Comparison of ENCODE assay signal across 10 cellular contexts in genomic region chr15:73922186-73923151, GRCh38. TPM values are rescaled to one million over a fixed set of nuclear protein-coding genes. Genes with fewer than 3 reads are reported as not detected.
DNase-seq lines count a peak whose midpoint lies in the region; ATAC-seq, FAIRE-seq and TF ChIP-seq lines count a peak whose summit lies in the region.
"Had no signal": no experiment of that assay in that cellular context is flagged by ENCODE, and none has a peak within 500 bp of the region (broad histone marks: within the 10 kb centered on the region; RNA-seq: fewer than 3 reads in every experiment).

No MANE protein-coding gene starts in this region.

- TF ChIP-seq POLR2A in ovary (IDR thresholded peaks at IDR 0.05), result no peak

- no peaks in the 10 kb centered on the region for H3K27me3 ChIP-seq in fibroblast of lung (ENCODE audit: control insufficient read depth, insufficient read depth, low read length)
- no peaks in the 10 kb centered on the region for H3K27me3 ChIP-seq in ovary

- peaks cover 21 to 34% of the 10 kb centered on the region in 2 donors for H3K27me3 Mint-ChIP-seq in stimulated activated naive B cell treated with anti-CD40 and anti-IgM and Interleukin-4, amounts not matched to agents 10 μg/mL and 1 μg/mL and 100 μg/mL, for 72 hours

- peak overlapping the region; percentile 85 for H3K27ac ChIP-seq in fibroblast of lung (ENCODE audit: insufficient read depth, low read length)
- peak overlapping the region; percentile 23 to 37 for H3K27ac ChIP-seq in ovary

- TF ChIP-seq CTCF in fibroblast of lung (conservative IDR thresholded peaks at IDR 0.05 in 1 of 2, IDR thresholded peaks at IDR 0.05 in 1 of 2; ENCODE audit: low read depth in 1 of 2, low read length in 2 of 2), result no peak
- no peak for TF ChIP-seq CTCF in ovary (IDR thresholded peaks at IDR 0.05)

- H3K9me3 Mint-ChIP-seq in stimulated activated naive B cell treated with anti-CD40 and anti-IgM and Interleukin-4, amounts not matched to agents 10 μg/mL and 1 μg/mL and 100 μg/mL, for 72 hours, result peaks cover 4% of the 10 kb centered on the region in 2 donors

- intact Hi-C loops in ovary (cut with DNase I) (no loop called here), sciatic nerve (cut with DNase I) (no loop called here)

- peaks cover 31% of the 10 kb centered on the region for H3K79me2 ChIP-seq in fibroblast of lung (ENCODE audit: control insufficient read depth, insufficient read depth, low read length)

- peak overlapping the region; percentile 36 for H3K9ac ChIP-seq in fibroblast of lung (ENCODE audit: insufficient read depth, low read length)

- no peak overlapping the region for H3K27ac Mint-ChIP-seq in stimulated activated naive B cell treated with anti-CD40 and anti-IgM and Interleukin-4, amounts not matched to agents 10 μg/mL and 1 μg/mL and 100 μg/mL, for 72 hours

- FAIRE-seq in G401.6 (lab: Jason Lieb, UNC), result peak; percentile 30
- FAIRE-seq: colon had no signal

- H3K36me3 ChIP-seq in fibroblast of lung (ENCODE audit: control insufficient read depth, insufficient read depth, low read length) (peaks cover 8% of the 10 kb centered on the region), ovary (no peaks in the 10 kb centered on the region)

- H3K4me1 Mint-ChIP-seq in stimulated activated naive B cell treated with anti-CD40 and anti-IgM and Interleukin-4, amounts not matched to agents 10 μg/mL and 1 μg/mL and 100 μg/mL, for 72 hours, result peaks cover 15 to 21% of the 10 kb centered on the region in 2 donors

- no peaks in the 10 kb centered on the region for H4K20me1 ChIP-seq in fibroblast of lung (ENCODE audit: control insufficient read depth, extremely low read depth, insufficient read depth, low read length)

- no peak overlapping the region for H3K4me3 Mint-ChIP-seq in stimulated activated naive B cell treated with anti-CD40 and anti-IgM and Interleukin-4, amounts not matched to agents 10 μg/mL and 1 μg/mL and 100 μg/mL, for 72 hours

- 12 to 21% (median 13%) methylated on average over 19 of the region's 19 CpGs for WGBS in ovary, 3 donors

- peak overlapping the region in 1 of 4 experiments; percentile 29 for H3K4me3 ChIP-seq in fibroblast of lung (replicated peaks in 1 of 4; ENCODE audit: control extremely low read depth in 1 of 4, insufficient read depth in 1 of 4, low read depth in 3 of 4, low read length in 4 of 4)
- no peak overlapping the region for H3K4me3 ChIP-seq in ovary

- no peak for TF ChIP-seq EP300 in ovary (IDR thresholded peaks at IDR 0.05)

- ATAC-seq in stimulated activated naive B cell treated with anti-CD40 and anti-IgM and Interleukin-4, amounts not matched to agents 10 μg/mL and 1 μg/mL and 100 μg/mL, for 72 hours (replicated peaks), result no peak
- ATAC-seq in sciatic nerve, result no peak
- no peak for ATAC-seq in HG03571 (IDR thresholded peaks at IDR 0.05; ENCODE audit: unreplicated experiment)
- ATAC-seq in HG03439 (IDR thresholded peaks at IDR 0.05; ENCODE audit: unreplicated experiment), result no peak

- H3K9me3 ChIP-seq in fibroblast of lung (ENCODE audit: control insufficient read depth, insufficient read depth, low read depth, low read length) (no peaks in the 10 kb centered on the region), ovary (no peaks in the 10 kb centered on the region)

- peaks cover 47% of the 10 kb centered on the region for H3K4me1 ChIP-seq in fibroblast of lung (ENCODE audit: control insufficient read depth, extremely low read depth, insufficient read depth, low read length)
- peaks cover 30% of the 10 kb centered on the region for H3K4me1 ChIP-seq in ovary (ENCODE audit: insufficient read depth)

- DNase-seq in NCI-H524 treated with DMSO at 0.1 percent for 48 hours (lab: John Stamatoyannopoulos, UW) (peak; percentile 53), fibroblast of lung (ENCODE audit: low read depth in 2 of 2) (peak; percentile 70 to 90), ovary (peak; percentile 57 to 74 (median 67)), sciatic nerve (ENCODE audit: low spot score) (no peak)
- no peak for DNase-seq in stimulated activated naive B cell treated with anti-CD40 and anti-IgM and Interleukin-4, amounts not matched to agents 10 μg/mL and 1 μg/mL and 100 μg/mL, for 72 hours
- DNase-seq: OCI-M1 had no signal

- H2AFZ ChIP-seq in fibroblast of lung (ENCODE audit: low read length), result peak overlapping the region; percentile 7

- peaks cover 4% of the 10 kb centered on the region in 2 donors for H3K36me3 Mint-ChIP-seq in stimulated activated naive B cell treated with anti-CD40 and anti-IgM and Interleukin-4, amounts not matched to agents 10 μg/mL and 1 μg/mL and 100 μg/mL, for 72 hours

- H3K4me2 ChIP-seq in fibroblast of lung (ENCODE audit: extremely low read depth, insufficient read depth, low read length), result peak overlapping the region; percentile 74

RNA-seq across cellular contexts. Expression of gene LOXL1, which starts 3.8 kb away (rescaled TPM):
- total RNA-seq in fibroblast of lung (65.6 and 91.4 TPM in 2 replicates), ovary (10 to 100 TPM; 10.1 to 33.8 (median 19.9) TPM), sciatic nerve (16.6 TPM)
- polyA plus RNA-seq in fibroblast of lung (163 and 188 TPM in 2 replicates), ovary (10 to 100 TPM; 16.1 to 17.0 TPM)
- 252 and 290 TPM in 2 replicates for polyA plus RNA-seq in fibroblast of lung (2012)
- polyA minus RNA-seq in fibroblast of lung (ENCODE audit: low replicate concordance), result 596 and 875 TPM in 2 replicates

RNA-seq across cellular contexts. Expression of gene TBC1D21, which starts 49.1 kb away (rescaled TPM):
- total RNA-seq in fibroblast of lung (not detected in 2 replicates), ovary (not detected), sciatic nerve (not detected)
- polyA plus RNA-seq in fibroblast of lung (not detected in 2 replicates), ovary (not detected)
- polyA plus RNA-seq in fibroblast of lung (2012), result not detected in 2 replicates
- not detected in 2 replicates for polyA minus RNA-seq in fibroblast of lung (ENCODE audit: low replicate concordance)

Comparison
In these comparisons a context has a peak if more than half of its experiments do, and no peak if none do; other contexts are left out.
1. DNase-seq: peak in NCI-H524 treated with DMSO at 0.1 percent for 48 hours (single experiment), fibroblast of lung (2 of 2) and ovary (5 of 5); none in stimulated activated naive B cell treated with anti-CD40 and anti-IgM and Interleukin-4, amounts not matched to agents 10 μg/mL and 1 μg/mL and 100 μg/mL, for 72 hours (single experiment) and sciatic nerve (single experiment).